ENCODE assay signal across 2 cellular contexts in the genomic region with DNA sequence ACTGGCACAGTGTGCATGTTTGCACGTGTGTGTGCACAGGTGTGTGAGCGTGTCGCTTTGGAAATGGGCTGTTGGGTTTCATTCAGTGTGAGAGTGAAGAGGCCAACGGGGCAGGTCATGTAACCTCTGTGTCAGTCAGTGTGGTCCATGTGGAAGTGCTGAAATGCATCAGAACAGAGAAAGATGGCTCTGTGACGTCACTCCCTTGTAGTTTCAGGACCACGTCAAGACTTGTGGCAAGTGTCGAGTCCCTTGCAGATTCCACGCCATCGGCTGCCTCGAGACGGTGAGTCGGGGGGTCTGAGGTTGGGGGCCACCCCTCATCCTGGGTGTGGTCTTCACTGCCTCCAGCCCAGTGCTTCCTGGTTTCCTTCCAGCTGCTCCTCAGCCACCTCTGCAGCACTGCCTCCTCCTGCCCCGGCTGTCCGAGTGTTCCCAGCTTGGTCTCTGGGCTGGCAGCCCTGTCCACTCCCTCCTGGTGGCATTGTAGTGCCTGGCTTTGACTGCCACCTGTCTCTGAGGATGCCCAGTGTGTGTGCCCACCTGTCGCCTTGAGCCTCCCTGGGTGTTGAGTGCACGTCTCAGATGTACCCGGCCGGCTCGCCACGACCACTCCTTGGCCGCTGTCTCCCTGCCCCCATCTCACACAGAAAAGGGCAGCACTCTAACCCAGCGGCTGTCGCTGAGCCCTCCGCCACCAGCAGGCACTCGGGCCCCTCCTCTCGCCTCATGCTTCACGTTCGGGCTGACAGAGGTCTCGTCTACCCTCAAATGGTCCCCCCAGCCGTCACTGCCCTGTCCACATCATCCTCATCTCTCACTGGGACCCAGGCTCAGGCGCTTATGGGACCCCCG.
TF ChIP-seq lines count a peak whose summit lies in the region.

No MANE protein-coding gene starts in this region.

TF ChIP-seq in A549, 52 proteins besides CTCF, POLR2A, EP300 and RAD21 (continued from another document):
- TF ChIP-seq, protein P1, sequence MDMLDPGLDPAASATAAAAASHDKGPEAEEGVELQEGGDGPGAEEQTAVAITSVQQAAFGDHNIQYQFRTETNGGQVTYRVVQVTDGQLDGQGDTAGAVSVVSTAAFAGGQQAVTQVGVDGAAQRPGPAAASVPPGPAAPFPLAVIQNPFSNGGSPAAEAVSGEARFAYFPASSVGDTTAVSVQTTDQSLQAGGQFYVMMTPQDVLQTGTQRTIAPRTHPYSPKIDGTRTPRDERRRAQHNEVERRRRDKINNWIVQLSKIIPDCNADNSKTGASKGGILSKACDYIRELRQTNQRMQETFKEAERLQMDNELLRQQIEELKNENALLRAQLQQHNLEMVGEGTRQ (IDR thresholded peaks at IDR 0.05) = no peak
- TF ChIP-seq ZC3H11A (IDR thresholded peaks at IDR 0.05) (no peak), FOXS1 (CRISPR knock-in tag; IDR thresholded peaks at IDR 0.05) (no peak), FOSL2 (IDR thresholded peaks at IDR 0.05) (no peak), FOSL2 (CRISPR knock-in tag; IDR thresholded peaks at IDR 0.05) (no peak), ZNF302 (CRISPR knock-in tag; IDR thresholded peaks at IDR 0.05) (no peak), FOSB (CRISPR knock-in tag; IDR thresholded peaks at IDR 0.05) (no peak), CHD2 (IDR thresholded peaks at IDR 0.05; ENCODE audit: low read length, partially characterized antibody) (no peak), BHLHE40 (IDR thresholded peaks at IDR 0.05; ENCODE audit: low read depth, low read length) (no peak), TFCP2L1 (CRISPR knock-in tag; IDR thresholded peaks at IDR 0.05) (no peak), TP53 (CRISPR knock-in tag; IDR thresholded peaks at IDR 0.05) (no peak), NPAS2 (CRISPR knock-in tag; IDR thresholded peaks at IDR 0.05; ENCODE audit: borderline replicate concordance) (no peak), GATA3 (IDR thresholded peaks at IDR 0.05; ENCODE audit: borderline replicate concordance) (no peak)
- TF ChIP-seq, protein P2, sequence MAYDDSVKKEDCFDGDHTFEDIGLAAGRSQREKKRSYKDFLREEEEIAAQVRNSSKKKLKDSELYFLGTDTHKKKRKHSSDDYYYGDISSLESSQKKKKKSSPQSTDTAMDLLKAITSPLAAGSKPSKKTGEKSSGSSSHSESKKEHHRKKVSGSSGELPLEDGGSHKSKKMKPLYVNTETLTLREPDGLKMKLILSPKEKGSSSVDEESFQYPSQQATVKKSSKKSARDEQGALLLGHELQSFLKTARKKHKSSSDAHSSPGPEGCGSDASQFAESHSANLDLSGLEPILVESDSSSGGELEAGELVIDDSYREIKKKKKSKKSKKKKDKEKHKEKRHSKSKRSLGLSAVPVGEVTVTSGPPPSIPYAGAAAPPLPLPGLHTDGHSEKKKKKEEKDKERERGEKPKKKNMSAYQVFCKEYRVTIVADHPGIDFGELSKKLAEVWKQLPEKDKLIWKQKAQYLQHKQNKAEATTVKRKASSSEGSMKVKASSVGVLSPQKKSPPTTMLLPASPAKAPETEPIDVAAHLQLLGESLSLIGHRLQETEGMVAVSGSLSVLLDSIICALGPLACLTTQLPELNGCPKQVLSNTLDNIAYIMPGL (CRISPR knock-in tag; IDR thresholded peaks at IDR 0.05; ENCODE audit: borderline replicate concordance) = no peak

TF ChIP-seq in HEK293, 187 proteins besides CTCF, POLR2A, EP300 and RAD21 (continued from another document):
- TF ChIP-seq, protein P3, sequence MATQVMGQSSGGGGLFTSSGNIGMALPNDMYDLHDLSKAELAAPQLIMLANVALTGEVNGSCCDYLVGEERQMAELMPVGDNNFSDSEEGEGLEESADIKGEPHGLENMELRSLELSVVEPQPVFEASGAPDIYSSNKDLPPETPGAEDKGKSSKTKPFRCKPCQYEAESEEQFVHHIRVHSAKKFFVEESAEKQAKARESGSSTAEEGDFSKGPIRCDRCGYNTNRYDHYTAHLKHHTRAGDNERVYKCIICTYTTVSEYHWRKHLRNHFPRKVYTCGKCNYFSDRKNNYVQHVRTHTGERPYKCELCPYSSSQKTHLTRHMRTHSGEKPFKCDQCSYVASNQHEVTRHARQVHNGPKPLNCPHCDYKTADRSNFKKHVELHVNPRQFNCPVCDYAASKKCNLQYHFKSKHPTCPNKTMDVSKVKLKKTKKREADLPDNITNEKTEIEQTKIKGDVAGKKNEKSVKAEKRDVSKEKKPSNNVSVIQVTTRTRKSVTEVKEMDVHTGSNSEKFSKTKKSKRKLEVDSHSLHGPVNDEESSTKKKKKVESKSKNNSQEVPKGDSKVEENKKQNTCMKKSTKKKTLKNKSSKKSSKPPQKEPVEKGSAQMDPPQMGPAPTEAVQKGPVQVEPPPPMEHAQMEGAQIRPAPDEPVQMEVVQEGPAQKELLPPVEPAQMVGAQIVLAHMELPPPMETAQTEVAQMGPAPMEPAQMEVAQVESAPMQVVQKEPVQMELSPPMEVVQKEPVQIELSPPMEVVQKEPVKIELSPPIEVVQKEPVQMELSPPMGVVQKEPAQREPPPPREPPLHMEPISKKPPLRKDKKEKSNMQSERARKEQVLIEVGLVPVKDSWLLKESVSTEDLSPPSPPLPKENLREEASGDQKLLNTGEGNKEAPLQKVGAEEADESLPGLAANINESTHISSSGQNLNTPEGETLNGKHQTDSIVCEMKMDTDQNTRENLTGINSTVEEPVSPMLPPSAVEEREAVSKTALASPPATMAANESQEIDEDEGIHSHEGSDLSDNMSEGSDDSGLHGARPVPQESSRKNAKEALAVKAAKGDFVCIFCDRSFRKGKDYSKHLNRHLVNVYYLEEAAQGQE (tag by site-specific recombination; IDR thresholded peaks at IDR 0.05) = peak; percentile 42; the same call in 1 of the 2 replicates
- TF ChIP-seq, protein P4, sequence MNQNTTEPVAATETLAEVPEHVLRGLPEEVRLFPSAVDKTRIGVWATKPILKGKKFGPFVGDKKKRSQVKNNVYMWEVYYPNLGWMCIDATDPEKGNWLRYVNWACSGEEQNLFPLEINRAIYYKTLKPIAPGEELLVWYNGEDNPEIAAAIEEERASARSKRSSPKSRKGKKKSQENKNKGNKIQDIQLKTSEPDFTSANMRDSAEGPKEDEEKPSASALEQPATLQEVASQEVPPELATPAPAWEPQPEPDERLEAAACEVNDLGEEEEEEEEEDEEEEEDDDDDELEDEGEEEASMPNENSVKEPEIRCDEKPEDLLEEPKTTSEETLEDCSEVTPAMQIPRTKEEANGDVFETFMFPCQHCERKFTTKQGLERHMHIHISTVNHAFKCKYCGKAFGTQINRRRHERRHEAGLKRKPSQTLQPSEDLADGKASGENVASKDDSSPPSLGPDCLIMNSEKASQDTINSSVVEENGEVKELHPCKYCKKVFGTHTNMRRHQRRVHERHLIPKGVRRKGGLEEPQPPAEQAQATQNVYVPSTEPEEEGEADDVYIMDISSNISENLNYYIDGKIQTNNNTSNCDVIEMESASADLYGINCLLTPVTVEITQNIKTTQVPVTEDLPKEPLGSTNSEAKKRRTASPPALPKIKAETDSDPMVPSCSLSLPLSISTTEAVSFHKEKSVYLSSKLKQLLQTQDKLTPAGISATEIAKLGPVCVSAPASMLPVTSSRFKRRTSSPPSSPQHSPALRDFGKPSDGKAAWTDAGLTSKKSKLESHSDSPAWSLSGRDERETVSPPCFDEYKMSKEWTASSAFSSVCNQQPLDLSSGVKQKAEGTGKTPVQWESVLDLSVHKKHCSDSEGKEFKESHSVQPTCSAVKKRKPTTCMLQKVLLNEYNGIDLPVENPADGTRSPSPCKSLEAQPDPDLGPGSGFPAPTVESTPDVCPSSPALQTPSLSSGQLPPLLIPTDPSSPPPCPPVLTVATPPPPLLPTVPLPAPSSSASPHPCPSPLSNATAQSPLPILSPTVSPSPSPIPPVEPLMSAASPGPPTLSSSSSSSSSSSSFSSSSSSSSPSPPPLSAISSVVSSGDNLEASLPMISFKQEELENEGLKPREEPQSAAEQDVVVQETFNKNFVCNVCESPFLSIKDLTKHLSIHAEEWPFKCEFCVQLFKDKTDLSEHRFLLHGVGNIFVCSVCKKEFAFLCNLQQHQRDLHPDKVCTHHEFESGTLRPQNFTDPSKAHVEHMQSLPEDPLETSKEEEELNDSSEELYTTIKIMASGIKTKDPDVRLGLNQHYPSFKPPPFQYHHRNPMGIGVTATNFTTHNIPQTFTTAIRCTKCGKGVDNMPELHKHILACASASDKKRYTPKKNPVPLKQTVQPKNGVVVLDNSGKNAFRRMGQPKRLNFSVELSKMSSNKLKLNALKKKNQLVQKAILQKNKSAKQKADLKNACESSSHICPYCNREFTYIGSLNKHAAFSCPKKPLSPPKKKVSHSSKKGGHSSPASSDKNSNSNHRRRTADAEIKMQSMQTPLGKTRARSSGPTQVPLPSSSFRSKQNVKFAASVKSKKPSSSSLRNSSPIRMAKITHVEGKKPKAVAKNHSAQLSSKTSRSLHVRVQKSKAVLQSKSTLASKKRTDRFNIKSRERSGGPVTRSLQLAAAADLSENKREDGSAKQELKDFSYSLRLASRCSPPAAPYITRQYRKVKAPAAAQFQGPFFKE (tag by site-specific recombination; IDR thresholded peaks at IDR 0.05; ENCODE audit: borderline replicate concordance) = no peak
